11 cellular contexts compared by ENCODE assay signal in genomic region chr10:5547684-5547933, GRCh38. TPM values are rescaled to one million over a fixed set of nuclear protein-coding genes. Genes with fewer than 3 reads are reported as not detected.
DNase-seq lines count a peak whose midpoint lies in the region; ATAC-seq, FAIRE-seq and TF ChIP-seq lines count a peak whose summit lies in the region.
"Had no signal": no experiment of that assay in that cellular context is flagged by ENCODE, and none has a peak within 500 bp of the region (broad histone marks: within the 10 kb centered on the region; RNA-seq: fewer than 3 reads in every experiment).

No MANE protein-coding gene starts in this region.

- H2BK15ac ChIP-seq in IMR-90 (ENCODE audit: low read depth, low read length) = peak overlapping the region; percentile 94; the same call in 2 of the 3 replicates

- no peak for ATAC-seq in IMR-90 (ENCODE audit: low read depth)
- no peak for ATAC-seq in left lung
- ATAC-seq in left lobe of liver = no peak

- H2BK20ac ChIP-seq in IMR-90 (ENCODE audit: low read depth, low read length) = peak overlapping the region; percentile 95

- H3K4ac ChIP-seq in IMR-90 (ENCODE audit: low read depth, low read length) = peak overlapping the region; percentile 98

- H4K20me1 ChIP-seq in IMR-90 (ENCODE audit: insufficient read depth, low read length) = no peaks in the 10 kb centered on the region

- H3K36me3 ChIP-seq in IMR-90 (ENCODE audit: control insufficient read depth, insufficient read depth, low read length) (no peaks in the 10 kb centered on the region), bronchial epithelial cell (ENCODE audit: control insufficient read depth, insufficient read depth, low read length) (no peaks in the 10 kb centered on the region), left lung (no peaks in the 10 kb centered on the region), stomach (no peaks in the 10 kb centered on the region)

- H3K9me3 Mint-ChIP-seq in progenitor cell of endocrine pancreas (ENCODE audit: low read depth) = peaks cover 7% of the 10 kb centered on the region
- H3K9me3 Mint-ChIP-seq: dendritic cell treated with granulocyte-macrophage colony-stimulating factor and Interleukin-4, amounts not matched to agents 40 ng/mL and 50 ng/mL, for 4 days had no signal

- peak overlapping the region; percentile 71 for H3K4me2 ChIP-seq in IMR-90 (ENCODE audit: low read depth, low read length)

- dilution Hi-C loops in IMR-90 (cut with HindIII; ENCODE audit: low sequenced_read_pairs, unreplicated experiment) = no loop called here

- peak overlapping the region; percentile 98 for H2BK120ac ChIP-seq in IMR-90 (ENCODE audit: low read depth, low read length)

- H3K27ac Mint-ChIP-seq in progenitor cell of endocrine pancreas = no peak overlapping the region
- H3K27ac Mint-ChIP-seq: dendritic cell treated with granulocyte-macrophage colony-stimulating factor and Interleukin-4, amounts not matched to agents 40 ng/mL and 50 ng/mL, for 4 days; WTC11 had no signal

- H3K4me3 ChIP-seq in IMR-90 (ENCODE audit: insufficient read depth, low read depth, low read length) = no peak overlapping the region
- H3K4me3 ChIP-seq in bronchial epithelial cell (ENCODE audit: low read depth, low read length) = peak overlapping the region; percentile 11
- peak overlapping the region in 1 of 2 donors; percentile 16 for H3K4me3 ChIP-seq in left lung
- peak overlapping the region in 3 of 4 donors; percentile 4 to 26 (median 15) for H3K4me3 ChIP-seq in stomach

- peaks cover 52% of the 10 kb centered on the region for H3K4me1 ChIP-seq in IMR-90 (ENCODE audit: control insufficient read depth, insufficient read depth, low read length)
- peaks cover 32 to 44% of the 10 kb centered on the region in 2 donors for H3K4me1 ChIP-seq in left lung
- H3K4me1 ChIP-seq in stomach = peaks cover 47 to 79% (median 64%) of the 10 kb centered on the region in 4 donors

- H3K79me1 ChIP-seq in IMR-90 (ENCODE audit: low read depth in 1 of 2, low read length in 2 of 2) = peaks cover 0 to 20% of the 10 kb centered on the region in 2 experiments; a peak in 2 of 4 replicates

- peak overlapping the region; percentile 25; the same call in 1 of the 2 replicates for H3K9ac ChIP-seq in IMR-90 (ENCODE audit: low read depth, low read length)

- peak overlapping the region; percentile 37 for H3K27ac ChIP-seq in IMR-90 (ENCODE audit: insufficient read depth, low read length)
- peak overlapping the region; percentile 77 to 83 for H3K27ac ChIP-seq in left lung
- H3K27ac ChIP-seq in stomach = peak overlapping the region; percentile 87 to 97 (median 91)

- peak overlapping the region; percentile 38; the same call in 1 of the 2 replicates for H3K56ac ChIP-seq in IMR-90 (ENCODE audit: extremely low read depth, insufficient read depth, low read length)

- H3K27me3 ChIP-seq in IMR-90 (ENCODE audit: control insufficient read depth, insufficient read depth, low read length) (no peaks in the 10 kb centered on the region), bronchial epithelial cell (ENCODE audit: control insufficient read depth, insufficient read depth, low read length) (no peaks in the 10 kb centered on the region), left lung (no peaks in the 10 kb centered on the region), stomach (no peaks in the 10 kb centered on the region)

- TF ChIP-seq POLR2A in IMR-90 (IDR thresholded peaks at IDR 0.05; ENCODE audit: low read depth, low read length) (no peak), stomach (IDR thresholded peaks at IDR 0.05) (no peak)

- no peak for TF ChIP-seq RAD21 in IMR-90 (IDR thresholded peaks at IDR 0.05; ENCODE audit: low read length)

- in situ Hi-C loops in IMR-90 (cut with MboI; ENCODE audit: low sequenced_read_pairs) = no loop called here

- BruUV-seq in IMR-90 (replicated peaks; lab: Mats Ljungman, UMichigan) = no TSS peak

- peak overlapping the region; percentile 73 for H2AK9ac ChIP-seq in IMR-90 (replicated peaks; ENCODE audit: low read depth, low read length, poor library complexity)

- peaks cover 2% of the 10 kb centered on the region for H3K36me3 Mint-ChIP-seq in progenitor cell of endocrine pancreas (ENCODE audit: insufficient read depth)

- intact Hi-C loops in IMR-90 (cut with micrococcal nuclease) (loop anchor here (2.0 to 5.0 kb wide), 2 partner anchors 75 to 101 kb away; no protein-coding TSS in a partner anchor), left lung (cut with DNase I) (no loop called here), stomach (cut with DNase I; ENCODE audit: low total_unique reads) (no loop called here)

- no peak overlapping the region for H3K4me3 Mint-ChIP-seq in progenitor cell of endocrine pancreas (ENCODE audit: low read depth)
- H3K4me3 Mint-ChIP-seq: dendritic cell treated with granulocyte-macrophage colony-stimulating factor and Interleukin-4, amounts not matched to agents 40 ng/mL and 50 ng/mL, for 4 days; WTC11 had no signal

- H3K9me1 ChIP-seq in IMR-90 (ENCODE audit: insufficient read depth, low read length) = peaks cover 34% of the 10 kb centered on the region

- CTCF ChIA-PET in IMR-90 (lab: Yijun Ruan, JAX) = no interaction called here

- peak overlapping the region; percentile 67 to 90 for H4K8ac ChIP-seq in IMR-90 (ENCODE audit: low read depth in 2 of 2, low read length in 2 of 2)

- H4K5ac ChIP-seq in IMR-90 (ENCODE audit: low read depth, low read length) = peak overlapping the region; percentile 74

- peaks cover 4% of the 10 kb centered on the region for H3K27me3 Mint-ChIP-seq in progenitor cell of endocrine pancreas

- DNase-seq in IMR-90 (no peak), bronchial epithelial cell (ENCODE audit: low read depth) (no peak), left lung (no peak), stomach (no peak), progenitor cell of endocrine pancreas (ENCODE audit: low spot score, unreplicated experiment) (no peak), left lobe of liver (ENCODE audit: low spot score) (no peak), superior temporal gyrus (ENCODE audit: extremely low spot score) (no peak), NOMO-1 treated with DMSO at 0.1 percent for 48 hours (lab: John Stamatoyannopoulos, UW; ENCODE audit: unreplicated experiment) (no peak)

- H3K4me1 Mint-ChIP-seq in progenitor cell of endocrine pancreas (ENCODE audit: low read depth) = peaks cover 17% of the 10 kb centered on the region
- H3K4me1 Mint-ChIP-seq: WTC11 had no signal

- H4K91ac ChIP-seq in IMR-90 (ENCODE audit: insufficient read depth, low read depth, low read length) = peak overlapping the region; percentile 85

- TF ChIP-seq CTCF in IMR-90 (conservative IDR thresholded peaks at IDR 0.05; ENCODE audit: low read depth, low read length) (no peak), bronchial epithelial cell (IDR thresholded peaks at IDR 0.05; ENCODE audit: insufficient read depth, low read length, severe bottlenecking) (no peak), left lung (IDR thresholded peaks at IDR 0.05) (no peak), stomach (IDR thresholded peaks at IDR 0.05) (no peak), progenitor cell of endocrine pancreas (IDR thresholded peaks at IDR 0.05; ENCODE audit: unreplicated experiment) (no peak)

- FAIRE-seq in bronchial epithelial cell (lab: Jason Lieb, UNC) = no peak
- FAIRE-seq: RCC 7860 had no signal

- H3K23ac ChIP-seq in IMR-90 (ENCODE audit: low read depth, low read length) = peak overlapping the region; percentile 67; the same call in 1 of the 2 replicates

- POLR2A ChIA-PET in IMR-90 (lab: Charles Lee; ENCODE audit: unreplicated experiment) = no interaction called here

- H3K18ac ChIP-seq in IMR-90 (ENCODE audit: low read depth, low read length) = peak overlapping the region; percentile 70

- H3K9me3 ChIP-seq in IMR-90 (ENCODE audit: control insufficient read depth, insufficient read depth, low read length) (peaks cover 6% of the 10 kb centered on the region; the same call in 1 of the 2 replicates), left lung (peaks cover 0 to 5% of the 10 kb centered on the region in 2 donors), stomach (peaks cover 0 to 4% (median 0%) of the 10 kb centered on the region in 4 donors)

- H2BK5ac ChIP-seq in IMR-90 (ENCODE audit: low read depth, low read length, poor library complexity, severe bottlenecking) = peak overlapping the region; percentile 94

- H2AFZ ChIP-seq in IMR-90 (replicated peaks; ENCODE audit: low read length, poor library complexity) = peak overlapping the region; percentile 81

- H2AK5ac ChIP-seq in IMR-90 (ENCODE audit: low read depth, low read length) = peak overlapping the region; percentile 97

- H3K14ac ChIP-seq in IMR-90 (replicated peaks; ENCODE audit: low read depth, low read length) = peak overlapping the region; percentile 84

- WGBS in IMR-90 (ENCODE audit: extremely low coverage in 2 of 2, insufficient read length in 1 of 2), 2 experiments = no CpG with 5 or more reads among the region's 4 CpGs
- 4 to 23% (median 12%) methylated on average over 4 of the region's 4 CpGs for WGBS in stomach, 5 donors

- TF ChIP-seq EP300 in stomach (IDR thresholded peaks at IDR 0.05) = no peak

TF ChIP-seq in IMR-90, 13 proteins besides CTCF, POLR2A, EP300 and RAD21 (continues in another document):
- TF ChIP-seq USF2 (IDR thresholded peaks at IDR 0.05; ENCODE audit: low read depth, low read length) (no peak), RFX5 (IDR thresholded peaks at IDR 0.05; ENCODE audit: low read depth, low read length) (no peak), MAFK (IDR thresholded peaks at IDR 0.05; ENCODE audit: low read depth, low read length) (no peak)

RNA-seq across cellular contexts. Expression of gene CALML3, which starts 22.8 kb away (rescaled TPM):
- total RNA-seq in IMR-90 (2012; rRNA removed) (not detected in 2 replicates), bronchial epithelial cell (0.53 and 1.0 TPM in 2 replicates), left lung (not detected), stomach (not detected), progenitor cell of endocrine pancreas (not detected in 2 replicates), left lobe of liver (not detected)
- polyA plus RNA-seq in IMR-90 (2012; rRNA removed) (not detected in 2 replicates), stomach (10 to 100 TPM in 1 of 3 donors, under 1 TPM in 1, not detected in 1; 0.46 to 64.6 TPM)
- not detected in 2 replicates for polyA plus RNA-seq in IMR-90 (2012; cell fraction: cytosol; rRNA removed)
- polyA plus RNA-seq in IMR-90 (2012; cell fraction: nucleus; rRNA removed; ENCODE audit: low replicate concordance) = not detected in 2 replicates
- total RNA-seq: WTC11 had no signal

RNA-seq across cellular contexts. Expression of gene CALML5, which starts 48.2 kb away (rescaled TPM):
- total RNA-seq in IMR-90 (2012; rRNA removed) (not detected in 2 replicates), bronchial epithelial cell (0.79 and 4.4 TPM in 2 replicates), left lung (not detected), stomach (under 1 TPM in 1 of 5 donors, not detected in 4; 0.92 TPM), progenitor cell of endocrine pancreas (not detected in 2 replicates), left lobe of liver (not detected)
- polyA plus RNA-seq in IMR-90 (2012; rRNA removed) (not detected in 2 replicates), stomach (10 to 100 TPM in 1 of 3 donors, 1 to 10 TPM in 1, not detected in 1; 2.4 to 16.2 TPM)
- not detected in 2 replicates for polyA plus RNA-seq in IMR-90 (2012; cell fraction: cytosol; rRNA removed)
- not detected in 2 replicates for polyA plus RNA-seq in IMR-90 (2012; cell fraction: nucleus; rRNA removed; ENCODE audit: low replicate concordance)
- total RNA-seq: WTC11 had no signal

Comparison
In these comparisons a context has a peak if more than half of its experiments do, and no peak if none do; other contexts are left out.
1. H3K27ac ChIP-seq: peak in every context shown above with its lines; median percentile 91 in stomach; 80 in left lung; 37 in IMR-90.